In genomic region chr6:160461641-160462040, GRCh38 we compare ENCODE assay signal across 1 cellular context.
TF ChIP-seq lines count a peak whose summit lies in the region.

No MANE protein-coding gene starts in this region.

TF ChIP-seq in IMR-90, 13 proteins besides CTCF, POLR2A, EP300 and RAD21:
- no peak for TF ChIP-seq BHLHE40 (IDR thresholded peaks at IDR 0.05; ENCODE audit: low read depth, low read length)
- TF ChIP-seq FOS (IDR thresholded peaks at IDR 0.05; ENCODE audit: low read depth, low read length): no peak
- no peak for TF ChIP-seq MXI1 (IDR thresholded peaks at IDR 0.05; ENCODE audit: borderline replicate concordance, low read depth, low read length)
- TF ChIP-seq RCOR1 (IDR thresholded peaks at IDR 0.05; ENCODE audit: insufficient replicate concordance, low read length): no peak
- no peak for TF ChIP-seq CEBPB (IDR thresholded peaks at IDR 0.05; ENCODE audit: low read depth, low read length)
- no peak for TF ChIP-seq CHD1 (IDR thresholded peaks at IDR 0.05; ENCODE audit: low read depth, low read length)
- TF ChIP-seq ELK1 (IDR thresholded peaks at IDR 0.05; ENCODE audit: borderline replicate concordance, low read depth, low read length): no peak
- TF ChIP-seq USF2 (IDR thresholded peaks at IDR 0.05; ENCODE audit: low read depth, low read length): no peak
- no peak for TF ChIP-seq MAZ (IDR thresholded peaks at IDR 0.05; ENCODE audit: borderline replicate concordance, low read depth, low read length)
- TF ChIP-seq RFX5 (IDR thresholded peaks at IDR 0.05; ENCODE audit: low read depth, low read length): no peak
- no peak for TF ChIP-seq MAFK (IDR thresholded peaks at IDR 0.05; ENCODE audit: low read depth, low read length)
- TF ChIP-seq SMC3 (IDR thresholded peaks at IDR 0.05; ENCODE audit: low read depth, low read length): no peak
- TF ChIP-seq NFE2L2 (IDR thresholded peaks at IDR 0.05; ENCODE audit: low read depth, low read length): no peak
